In the genomic region with DNA sequence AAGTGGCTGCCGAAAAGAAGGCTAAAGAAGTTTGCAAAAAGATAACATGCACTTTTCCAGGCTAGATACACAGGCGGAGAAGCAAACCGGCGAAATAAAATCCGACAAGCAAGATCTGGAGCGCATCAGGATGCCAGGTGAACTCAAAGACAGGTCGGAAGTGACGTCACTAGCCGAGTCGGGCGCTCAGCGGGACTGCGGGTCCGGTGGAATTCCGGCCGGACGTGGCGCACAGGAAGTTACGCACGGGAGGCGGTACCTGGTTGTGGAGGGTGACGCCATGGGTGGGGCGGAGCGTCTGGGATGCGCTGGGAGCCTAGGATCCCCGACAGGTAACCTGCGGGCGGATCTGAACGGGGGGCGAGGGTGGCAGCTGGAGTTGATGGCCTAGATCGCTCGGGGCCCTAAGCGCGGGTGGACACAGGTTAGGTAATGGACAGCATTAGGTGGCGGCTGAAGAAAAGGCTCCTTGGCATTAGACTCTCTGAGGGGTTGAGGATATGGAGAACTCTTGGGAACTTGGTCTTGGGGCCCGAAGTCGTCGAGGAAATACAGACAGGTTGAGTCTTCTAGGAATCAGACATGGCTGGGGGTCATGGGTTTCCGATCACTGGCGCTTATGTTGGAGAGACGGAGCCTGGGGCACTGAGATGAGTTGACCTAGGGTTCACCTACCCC, we compare ENCODE assay signal across 8 cellular contexts. TPM values are rescaled to one million over a fixed set of nuclear protein-coding genes. Genes with fewer than 3 reads are reported as not detected.
DNase-seq lines count a peak whose midpoint lies in the region; ATAC-seq and TF ChIP-seq lines count a peak whose summit lies in the region.

No MANE protein-coding gene starts in this region.

- peak overlapping the region; percentile 99 for H2AFZ ChIP-seq in PC-9

- H3K4me1 ChIP-seq in PC-9 (replicated peaks; ENCODE audit: insufficient read depth) (peaks cover 8% of the 10 kb centered on the region), esophagus squamous epithelium (peaks cover 3 to 24% (median 6%) of the 10 kb centered on the region in 3 donors), muscle layer of colon (ENCODE audit: insufficient read depth, low read length) (peaks cover 16% of the 10 kb centered on the region)

- peak overlapping the region; percentile 40 for H3K9ac ChIP-seq in muscle layer of colon (ENCODE audit: low read length)

- 0 out of 2 replicates have a peak, but pooled peaks cover 6% of the 10 kb centered on the region for H3K9me2 ChIP-seq in PC-9 (ENCODE audit: insufficient read depth)

- peaks cover 31% of the 10 kb centered on the region for H3K79me2 ChIP-seq in PC-9 (ENCODE audit: low read depth)

- CTCF ChIA-PET in PC-9 (lab: Charles Lee): no interaction called here

- TF ChIP-seq POLR2A in esophagus squamous epithelium (IDR thresholded peaks at IDR 0.05): peak in 2 of 4 donors; percentile 83 to 89

- ATAC-seq in GM21528 (IDR thresholded peaks at IDR 0.05; ENCODE audit: low FRiP score, unreplicated experiment): peak; percentile 99

- POLR2A ChIA-PET in PC-9 (lab: Charles Lee; ENCODE audit: unreplicated experiment): no interaction called here

- BruUV-seq in PC-9 (replicated peaks; lab: Mats Ljungman, UMichigan): no TSS peak

- H3K27ac ChIP-seq in PC-9: peak overlapping the region; percentile 55
- H3K27ac ChIP-seq in esophagus squamous epithelium: peak overlapping the region; percentile 80 to 88 (median 82)
- peak overlapping the region; percentile 40 for H3K27ac ChIP-seq in muscle layer of colon (ENCODE audit: low read depth, low read length)

- H3K36me3 ChIP-seq in PC-9 (ENCODE audit: low read depth) (peaks cover 4% of the 10 kb centered on the region; the same call in 1 of the 2 replicates), esophagus squamous epithelium (peaks cover 0 to 7% (median 0%) of the 10 kb centered on the region in 3 donors), muscle layer of colon (ENCODE audit: insufficient read depth, low read length) (no peaks in the 10 kb centered on the region)

- TF ChIP-seq CTCF in PC-9 (conservative IDR thresholded peaks at IDR 0.05): no peak
- peak in 1 of 6 experiments; percentile 25 for TF ChIP-seq CTCF in esophagus squamous epithelium (IDR thresholded peaks at IDR 0.05)

- H3K4me3 ChIP-seq in PC-9: peak overlapping the region; percentile 95
- peak overlapping the region; percentile 56 to 83 (median 69) for H3K4me3 ChIP-seq in esophagus squamous epithelium
- H3K4me3 ChIP-seq in muscle layer of colon (ENCODE audit: low read depth in 1 of 2, low read length in 2 of 2): peak overlapping the region; percentile 96 to 99

- peaks cover 13% of the 10 kb centered on the region for H3F3A ChIP-seq in PC-9 (ENCODE audit: insufficient read depth, low read depth)

- DNase-seq in DMS 273 (lab: John Stamatoyannopoulos, UW; ENCODE audit: unreplicated experiment) (peak; percentile 99), HuH-7.5 (ENCODE audit: low spot score) (peak; percentile 74), PC-9 (peak; percentile 96 to 98), activated T-helper 1 cell treated with Interleukin-2 at 50 U/mL for 16 hours (ENCODE audit: low read depth) (peak; percentile 86), esophagus squamous epithelium (lab: John Stamatoyannopoulos, UW) (peak; percentile 81)
- peak; percentile 98 for DNase-seq in stimulated activated CD8-positive, alpha-beta memory T cell treated with anti-CD3 and anti-CD28 coated beads, Interleukin-4, amount 100 ng/mL, for 48 hours

- H3K27me3 ChIP-seq in PC-9 (ENCODE audit: insufficient read depth, low read depth): no peaks in the 10 kb centered on the region
- H3K27me3 ChIP-seq in esophagus squamous epithelium: peaks cover 0 to 13% (median 0%) of the 10 kb centered on the region in 4 donors
- no peaks in the 10 kb centered on the region for H3K27me3 ChIP-seq in muscle layer of colon (ENCODE audit: control insufficient read depth in 1 of 2, insufficient read depth in 2 of 2, low read length in 2 of 2)

- intact Hi-C loops in PC-9 (cut with micrococcal nuclease; ENCODE audit: unreplicated experiment): loop anchor here (2.0 kb wide), 2 partner anchors 54 to 216 kb away; a partner anchor contains a TSS
- intact Hi-C loops in esophagus squamous epithelium (cut with DNase I): no loop called here

- H4K20me1 ChIP-seq in PC-9 (ENCODE audit: insufficient read depth): no peaks in the 10 kb centered on the region

- H3K9me3 ChIP-seq in PC-9 (ENCODE audit: insufficient read depth, low read depth) (no peaks in the 10 kb centered on the region; the same call in 1 of the 2 replicates), esophagus squamous epithelium (no peaks in the 10 kb centered on the region), muscle layer of colon (ENCODE audit: low read length) (no peaks in the 10 kb centered on the region)

- peak overlapping the region; percentile 93 for H3K4me2 ChIP-seq in PC-9

- 2 to 4% methylated on average over 34 to 40 of the region's 41 CpGs for WGBS in esophagus squamous epithelium, 2 donors

RNA-seq across cellular contexts. Expression of a gene that starts 29.0 kb away (rescaled TPM):
- total RNA-seq in PC-9 (2021) (8.4 and 8.8 TPM in 2 replicates), esophagus squamous epithelium (1 to 10 TPM; 5.7 to 6.3 (median 5.9) TPM)

Comparison
In these comparisons a context has a peak if more than half of its experiments do, and no peak if none do; other contexts are left out.
1. Peak in every context shown above with its lines: DNase-seq, ATAC-seq, H3K4me3 ChIP-seq and H3K27ac ChIP-seq.